Comparison of ENCODE assay signal across 8 cellular contexts in the genomic region with DNA sequence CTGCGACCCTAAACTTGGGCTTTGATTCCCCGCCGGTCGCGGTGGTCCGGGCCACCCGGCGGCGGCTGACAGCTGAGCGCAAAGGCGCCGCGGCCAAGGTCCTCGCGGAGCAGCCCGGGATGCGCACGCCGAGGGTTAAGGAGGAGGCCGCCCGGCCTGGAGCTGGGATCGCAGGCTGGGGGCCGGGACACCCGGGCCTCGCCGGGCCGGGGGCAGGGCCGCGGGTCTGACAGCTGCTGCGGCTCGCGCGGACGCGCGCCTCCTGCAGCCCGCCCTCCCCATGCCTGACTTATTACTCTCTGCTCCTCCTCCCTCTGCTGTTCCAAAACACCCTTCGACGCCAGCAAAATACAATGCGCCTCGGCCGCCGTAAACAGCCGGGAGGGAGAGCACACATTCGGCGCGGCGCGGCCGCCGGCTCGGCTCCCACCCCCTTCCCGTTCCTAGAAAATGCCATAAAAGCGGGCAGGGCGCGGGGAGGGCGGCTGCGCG. TPM values are rescaled to one million over a fixed set of nuclear protein-coding genes. Genes with fewer than 3 reads are reported as not detected.
DNase-seq lines count a peak whose midpoint lies in the region; ATAC-seq, FAIRE-seq and TF ChIP-seq lines count a peak whose summit lies in the region.

No MANE protein-coding gene starts in this region.

- peaks cover 19 to 51% of the 10 kb centered on the region in 2 donors for H3K27me3 ChIP-seq in mucosa of rectum (ENCODE audit: control insufficient read depth in 2 of 2, insufficient read depth in 2 of 2, low read length in 2 of 2)

- no peaks in the 10 kb centered on the region for H3K36me3 ChIP-seq in mucosa of rectum (ENCODE audit: control insufficient read depth in 2 of 2, insufficient read depth in 2 of 2, low read length in 2 of 2)

- H3K9me3 ChIP-seq in mucosa of rectum (ENCODE audit: control insufficient read depth in 2 of 2, low read length in 2 of 2), result no peaks in the 10 kb centered on the region

- no peaks in the 10 kb centered on the region for H3K9me3 Mint-ChIP-seq in activated T-cell treated with anti-CD3 and anti-CD28 coated beads, Interleukin-2, amount 50 U/mL, for 4 hours
- H3K9me3 Mint-ChIP-seq in stimulated activated effector memory CD8-positive, alpha-beta T cell treated with anti-CD3 and anti-CD28 coated beads, Interleukin-12 subunit alpha, Interleukin-12 subunit beta, amount 100 ng/mL, for 72 hours, result no peaks in the 10 kb centered on the region

- peak overlapping the region; percentile 90 for H3K4me3 Mint-ChIP-seq in activated T-cell treated with anti-CD3 and anti-CD28 coated beads, Interleukin-2, amount 50 U/mL, for 4 hours
- H3K4me3 Mint-ChIP-seq in stimulated activated effector memory CD8-positive, alpha-beta T cell treated with anti-CD3 and anti-CD28 coated beads, Interleukin-12 subunit alpha, Interleukin-12 subunit beta, amount 100 ng/mL, for 72 hours, result peak overlapping the region; percentile 76

- peaks cover 6% of the 10 kb centered on the region for H3K27me3 Mint-ChIP-seq in activated T-cell treated with anti-CD3 and anti-CD28 coated beads, Interleukin-2, amount 50 U/mL, for 4 hours (ENCODE audit: low read depth)

- peak overlapping the region; percentile 57 to 76 for H3K4me3 ChIP-seq in mucosa of rectum (ENCODE audit: low read length in 2 of 2)

- peak overlapping the region; percentile 38 to 52 for H3K9ac ChIP-seq in mucosa of rectum (ENCODE audit: low read depth in 1 of 2, low read length in 2 of 2)

- H3K4me1 ChIP-seq in mucosa of rectum (ENCODE audit: control insufficient read depth in 2 of 2, insufficient read depth in 2 of 2, low read length in 2 of 2), result peaks cover 4 to 9% of the 10 kb centered on the region in 2 donors

- peak overlapping the region; percentile 39 to 59 for H3K27ac ChIP-seq in mucosa of rectum (ENCODE audit: low read depth in 2 of 2, low read length in 2 of 2)

- peak; percentile 40 for ATAC-seq in HG03095 (IDR thresholded peaks at IDR 0.05; ENCODE audit: unreplicated experiment)
- peak; percentile 53 to 55 for ATAC-seq in activated T-cell treated with anti-CD3 and anti-CD28 coated beads, Interleukin-2, amount 50 U/mL, for 4 hours
- peak; percentile 71 for ATAC-seq in esophagus mucosa
- ATAC-seq in stimulated activated effector memory CD8-positive, alpha-beta T cell treated with anti-CD3 and anti-CD28 coated beads, Interleukin-12 subunit alpha, Interleukin-12 subunit beta, amount 100 ng/mL, for 72 hours, result peak; percentile 75

- H3K4me1 Mint-ChIP-seq in activated T-cell treated with anti-CD3 and anti-CD28 coated beads, Interleukin-2, amount 50 U/mL, for 4 hours (ENCODE audit: low read depth), result peaks cover 48% of the 10 kb centered on the region
- peaks cover 25% of the 10 kb centered on the region for H3K4me1 Mint-ChIP-seq in stimulated activated effector memory CD8-positive, alpha-beta T cell treated with anti-CD3 and anti-CD28 coated beads, Interleukin-12 subunit alpha, Interleukin-12 subunit beta, amount 100 ng/mL, for 72 hours

- DNase-seq in GM12892 (ENCODE audit: insufficient read length) (peak; percentile 23), NOMO-1 (lab: John Stamatoyannopoulos, UW; ENCODE audit: unreplicated experiment in 2 of 2) (peak; percentile 37 to 53), middle frontal gyrus (ENCODE audit: extremely low spot score, low spot score) (no peak)
- DNase-seq in activated T-cell treated with anti-CD3 and anti-CD28 coated beads, Interleukin-2, amount 50 U/mL, for 4 hours, result peak; percentile 58
- peak; percentile 45 to 77 for DNase-seq in stimulated activated effector memory CD8-positive, alpha-beta T cell treated with anti-CD3 and anti-CD28 coated beads, Interleukin-12 subunit alpha, Interleukin-12 subunit beta, amount 100 ng/mL, for 72 hours (ENCODE audit: low spot score in 2 of 2)

- no peak for FAIRE-seq in GM12892 (lab: Jason Lieb, UNC)

- peaks cover 16% of the 10 kb centered on the region for H3K36me3 Mint-ChIP-seq in activated T-cell treated with anti-CD3 and anti-CD28 coated beads, Interleukin-2, amount 50 U/mL, for 4 hours (ENCODE audit: insufficient read depth)
- no peaks in the 10 kb centered on the region for H3K36me3 Mint-ChIP-seq in stimulated activated effector memory CD8-positive, alpha-beta T cell treated with anti-CD3 and anti-CD28 coated beads, Interleukin-12 subunit alpha, Interleukin-12 subunit beta, amount 100 ng/mL, for 72 hours

- H3K27ac Mint-ChIP-seq in stimulated activated effector memory CD8-positive, alpha-beta T cell treated with anti-CD3 and anti-CD28 coated beads, Interleukin-12 subunit alpha, Interleukin-12 subunit beta, amount 100 ng/mL, for 72 hours, result peak overlapping the region; percentile 61

- TF ChIP-seq POLR2A in GM12892 (IDR thresholded peaks at IDR 0.05; ENCODE audit: low read depth, low read length), result no peak

RNA-seq across cellular contexts. Expression of a gene that starts 0.7 kb away (rescaled TPM):
- 0.02 TPM for polyA plus RNA-seq in GM12892 (2012; ENCODE audit: missing spikeins)
- total RNA-seq in activated T-cell treated with anti-CD3 and anti-CD28 coated beads, Interleukin-2, amount 50 U/mL, for 4 hours, result 100 to 1,000 TPM in 2 of 3 donors, 10 to 100 TPM in 1; 96.5 to 118 (median 111) TPM
- total RNA-seq in esophagus mucosa, result 0.76 TPM

Comparison
In these comparisons a context has a peak if more than half of its experiments do, and no peak if none do; other contexts are left out.
1. RNA of a gene that starts 0.7 kb away (total RNA-seq): 96.5 to 118 TPM in activated T-cell treated with anti-CD3 and anti-CD28 coated beads, Interleukin-2, amount 50 U/mL, for 4 hours; 0.76 TPM in esophagus mucosa (single experiment); every median in the first group is over 10 times any median in the second.
2. Peak in every context shown above with its lines, with median percentiles within 50 percentile points of each other: ATAC-seq.